12 cellular contexts compared by ENCODE assay signal in genomic region chr7:135575296-135575695, GRCh38. TPM values are rescaled to one million over a fixed set of nuclear protein-coding genes. Genes with fewer than 3 reads are reported as not detected.
DNase-seq lines count a peak whose midpoint lies in the region; ATAC-seq and TF ChIP-seq lines count a peak whose summit lies in the region.
"Had no signal": no experiment of that assay in that cellular context is flagged by ENCODE, and none has a peak within 500 bp of the region (broad histone marks: within the 10 kb centered on the region; RNA-seq: fewer than 3 reads in every experiment).

No MANE protein-coding gene starts in this region.

- H3K36me3 Mint-ChIP-seq in activated T-helper 17 cell treated with anti-CD3 and anti-CD28 coated beads, Interleukin-2, amount 50 U/mL, for 72 hours (ENCODE audit: low read depth): peaks cover 94% of the 10 kb centered on the region

- peaks cover 11% of the 10 kb centered on the region for H3K4me1 Mint-ChIP-seq in activated T-helper 17 cell treated with anti-CD3 and anti-CD28 coated beads, Interleukin-2, amount 50 U/mL, for 72 hours

- H3K9me3 Mint-ChIP-seq in activated T-helper 17 cell treated with anti-CD3 and anti-CD28 coated beads, Interleukin-2, amount 50 U/mL, for 72 hours: no peaks in the 10 kb centered on the region

- peak; percentile 67 for ATAC-seq in GM21390 (IDR thresholded peaks at IDR 0.05; ENCODE audit: unreplicated experiment)
- ATAC-seq in HG03571 (IDR thresholded peaks at IDR 0.05; ENCODE audit: unreplicated experiment): peak; percentile 63
- ATAC-seq in activated T-helper 17 cell treated with anti-CD3 and anti-CD28 coated beads, Interleukin-2, amount 50 U/mL, for 72 hours (replicated peaks): no peak
- ATAC-seq: sciatic nerve had no signal

- H3K27ac Mint-ChIP-seq in activated T-helper 17 cell treated with anti-CD3 and anti-CD28 coated beads, Interleukin-2, amount 50 U/mL, for 72 hours: peak overlapping the region; percentile 48

- TF ChIP-seq CTCF in GM12864 (IDR thresholded peaks at IDR 0.05; ENCODE audit: low read depth, low read length, missing control alignments): no peak

- no peaks in the 10 kb centered on the region for H3K27me3 Mint-ChIP-seq in activated T-helper 17 cell treated with anti-CD3 and anti-CD28 coated beads, Interleukin-2, amount 50 U/mL, for 72 hours

- intact Hi-C loops in head of caudate nucleus (cut with DNase I): no loop called here

- no peak overlapping the region for H3K4me3 Mint-ChIP-seq in activated T-helper 17 cell treated with anti-CD3 and anti-CD28 coated beads, Interleukin-2, amount 50 U/mL, for 72 hours

- DNase-seq in GM12864 (ENCODE audit: low read depth) (peak; percentile 36), GM19238 (ENCODE audit: insufficient read length, low spot score) (no peak), AG08395 (ENCODE audit: low spot score) (no peak), SW 1271 (lab: John Stamatoyannopoulos, UW) (no peak), head of caudate nucleus (no peak)
- DNase-seq: amygdala, kidney glomerular epithelial cell, NCI-H146 had no signal

- H3K4me3 ChIP-seq in GM12864 (ENCODE audit: low read depth, low read length): no peak overlapping the region

RNA-seq across cellular contexts. Expression of gene NUP205, which starts 17.6 kb away (rescaled TPM):
- total RNA-seq in activated T-helper 17 cell treated with anti-CD3 and anti-CD28 coated beads, Interleukin-2, amount 50 U/mL, for 72 hours: 100 to 1,000 TPM in 1 of 2 donors, 10 to 100 TPM in 1; 80.9 to 116 TPM
